9 cellular contexts compared by ENCODE assay signal in the genomic region with DNA sequence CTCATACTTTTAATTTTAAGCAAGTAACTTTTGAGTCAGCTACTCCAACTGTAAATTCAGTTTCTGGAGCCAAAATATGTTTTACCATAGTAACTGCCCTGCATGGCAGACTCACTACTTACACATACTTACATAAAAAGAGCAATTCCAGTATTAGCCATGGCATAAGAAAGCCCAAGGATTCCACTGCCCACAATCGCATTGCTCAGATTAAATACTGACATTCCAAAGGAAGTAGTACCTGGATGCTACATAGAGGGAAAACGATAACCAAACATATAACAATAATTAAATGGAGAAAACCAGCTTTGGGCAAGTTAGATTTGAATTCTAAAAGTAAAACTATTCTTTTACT. TPM values are rescaled to one million over a fixed set of nuclear protein-coding genes. Genes with fewer than 3 reads are reported as not detected.
A peak's percentile ranks its signal among the peaks of the same experiment; 100 is the strongest.
DNase-seq lines count a peak whose midpoint lies in the region; ATAC-seq and TF ChIP-seq lines count a peak whose summit lies in the region.
"Had no signal": no experiment of that assay in that cellular context is flagged by ENCODE, and none has a peak within 500 bp of the region (broad histone marks: within the 10 kb centered on the region; RNA-seq: fewer than 3 reads in every experiment).

No MANE protein-coding gene starts in this region.

- DNase-seq in AG04449 (ENCODE audit: low read depth, low spot score) (no peak), Karpas-422 (no peak), GM13977 (ENCODE audit: low spot score) (no peak), D341Med (ENCODE audit: low spot score) (no peak)
- DNase-seq in central memory CD8-positive, alpha-beta T cell (ENCODE audit: low spot score in 2 of 2) = no peak
- DNase-seq: NCI-H2227 treated with DMSO at 0.1 percent for 48 hours had no signal

- peak overlapping the region; percentile 87 for H3K4me2 ChIP-seq in Karpas-422 (ENCODE audit: low read depth, low read length, poor library complexity, severe bottlenecking)

- H3K4me1 Mint-ChIP-seq in central memory CD8-positive, alpha-beta T cell = peaks cover 61% of the 10 kb centered on the region

- H3K4me3 ChIP-seq in AG04449 (ENCODE audit: low read depth, low read length) (peak overlapping the region; percentile 73), Karpas-422 (ENCODE audit: low read length) (peak overlapping the region; percentile 86), muscle layer of duodenum (ENCODE audit: low read depth in 1 of 2, low read length in 2 of 2) (peak overlapping the region; percentile 92 to 99)

- peaks cover 74% of the 10 kb centered on the region for H3K36me3 Mint-ChIP-seq in central memory CD8-positive, alpha-beta T cell (ENCODE audit: insufficient read depth)

- ATAC-seq in central memory CD8-positive, alpha-beta T cell (replicated peaks; ENCODE audit: extremely low read depth, poor library complexity, severe bottlenecking) = no peak
- ATAC-seq in GM18519 (IDR thresholded peaks at IDR 0.05; ENCODE audit: low FRiP score, unreplicated experiment) (no peak), GM18520 (IDR thresholded peaks at IDR 0.05; ENCODE audit: unreplicated experiment) (no peak)

- H2AFZ ChIP-seq in Karpas-422 (ENCODE audit: low read length) = no peak overlapping the region

- peaks cover 26% of the 10 kb centered on the region for H3K79me2 ChIP-seq in Karpas-422 (ENCODE audit: low read length)

- no peak overlapping the region for H3K9ac ChIP-seq in Karpas-422 (ENCODE audit: low read length)

- no peaks in the 10 kb centered on the region for H3K27me3 ChIP-seq in Karpas-422 (ENCODE audit: low read length)
- no peaks in the 10 kb centered on the region for H3K27me3 ChIP-seq in muscle layer of duodenum (ENCODE audit: low read depth, low read length)

- in situ Hi-C loops in GM13977 (cut with MboI; ENCODE audit: low pct_unique_long_range_greater_than_20kb, low sequenced_read_pairs, unreplicated experiment) = loop anchor here (25.0 kb wide), 1 partner anchor 292 kb away; no protein-coding TSS in a partner anchor

- peaks cover 56% of the 10 kb centered on the region for H3K36me3 ChIP-seq in Karpas-422 (ENCODE audit: insufficient read depth, low read length)
- peaks cover 51 to 69% of the 10 kb centered on the region in 2 donors for H3K36me3 ChIP-seq in muscle layer of duodenum (ENCODE audit: control insufficient read depth in 1 of 2, insufficient read depth in 2 of 2, low read length in 2 of 2)

- no peaks in the 10 kb centered on the region for H3K9me2 ChIP-seq in Karpas-422 (replicated peaks; ENCODE audit: insufficient read depth, low read length)

- no peaks in the 10 kb centered on the region for H3K9me3 ChIP-seq in Karpas-422 (ENCODE audit: low read length)
- no peaks in the 10 kb centered on the region for H3K9me3 ChIP-seq in muscle layer of duodenum (ENCODE audit: control insufficient read depth in 1 of 2, low read length in 2 of 2)

- H3K27ac Mint-ChIP-seq in central memory CD8-positive, alpha-beta T cell (ENCODE audit: low read depth) = peak overlapping the region; percentile 100

- POLR2A ChIA-PET in AG04449 (lab: Yijun Ruan, JAX) = interaction anchor here (0.5 to 2.9 kb wide), 12 partner anchors 11 to 651 kb away, joined by 3 to 32 read pairs (median 4); no protein-coding TSS in a partner anchor

- H3K27ac ChIP-seq in Karpas-422 (ENCODE audit: low read length) (no peak overlapping the region), muscle layer of duodenum (ENCODE audit: low read length) (peak overlapping the region; percentile 98)

- H3K9me3 Mint-ChIP-seq in central memory CD8-positive, alpha-beta T cell = no peaks in the 10 kb centered on the region

- peaks cover 20% of the 10 kb centered on the region; the same call in 1 of the 2 replicates for H4K20me1 ChIP-seq in Karpas-422 (ENCODE audit: insufficient read depth, low read depth, low read length)

- CTCF ChIA-PET in AG04449 (lab: Yijun Ruan, JAX) = interaction anchor here (0.7 to 1.8 kb wide), 6 partner anchors 22 to 649 kb away, joined by 3 to 8 read pairs (median 5); no protein-coding TSS in a partner anchor

- no peaks in the 10 kb centered on the region for H3K27me3 Mint-ChIP-seq in central memory CD8-positive, alpha-beta T cell

- peak overlapping the region; percentile 93 for H3K4me3 Mint-ChIP-seq in central memory CD8-positive, alpha-beta T cell

- TF ChIP-seq CTCF in AG04449 (IDR thresholded peaks at IDR 0.05; ENCODE audit: insufficient read depth, low read length, missing control alignments) (no peak), GM13977 (IDR thresholded peaks at IDR 0.05; ENCODE audit: extremely low read depth, insufficient read depth, missing control alignments) (no peak)

- H3K4me1 ChIP-seq in Karpas-422 (ENCODE audit: low read length) = peaks cover 18% of the 10 kb centered on the region
- peaks cover 24 to 58% of the 10 kb centered on the region in 2 donors for H3K4me1 ChIP-seq in muscle layer of duodenum (ENCODE audit: control insufficient read depth in 1 of 2, insufficient read depth in 2 of 2, low read length in 2 of 2)

RNA-seq across cellular contexts. Expression of a gene that starts 2.2 kb away (rescaled TPM):
- 37.7 and 160 TPM in 2 replicates for total RNA-seq in Karpas-422 (2014; rRNA removed; shearing (Covaris generic); ENCODE audit: low replicate concordance)
